Comparison of ENCODE assay signal across 16 cellular contexts in genomic region chr14:75879031-75879430, GRCh38.
DNase-seq lines count a peak whose midpoint lies in the region; ATAC-seq, FAIRE-seq and TF ChIP-seq lines count a peak whose summit lies in the region.
"Had no signal": no experiment of that assay in that cellular context is flagged by ENCODE, and none has a peak within 500 bp of the region (broad histone marks: within the 10 kb centered on the region; RNA-seq: fewer than 3 reads in every experiment).

No MANE protein-coding gene starts in this region.

- no peaks in the 10 kb centered on the region for H3K9me3 ChIP-seq in MM.1S (replicated peaks; ENCODE audit: insufficient read depth, low read length)
- H3K9me3 ChIP-seq: gastroesophageal sphincter, HAP-1, upper lobe of right lung had no signal

- no peak overlapping the region for H3K4me3 ChIP-seq in MM.1S (ENCODE audit: low read length)
- no peak overlapping the region for H3K4me3 ChIP-seq in choroid plexus epithelial cell (ENCODE audit: low read depth, low read length)
- H3K4me3 ChIP-seq: cardiac muscle cell, gastroesophageal sphincter, HAP-1, lung, upper lobe of right lung had no signal

- no peak for ATAC-seq in GM19023 (IDR thresholded peaks at IDR 0.05; ENCODE audit: unreplicated experiment)
- ATAC-seq: gastroesophageal sphincter, upper lobe of right lung had no signal

- peaks cover 83% of the 10 kb centered on the region for H3K4me1 Mint-ChIP-seq in osteocyte (ENCODE audit: unreplicated experiment)
- H3K4me1 Mint-ChIP-seq in activated T-helper 2 cell treated with anti-CD3 and anti-CD28 coated beads, Interferon-gamma antibody, Interleukin-2, Interleukin-4, amounts not matched to agents 10 μg/mL and 5 μg/mL and 100 μg/mL, durations not matched to agents 14 hours and 24 hours and 36 hours (ENCODE audit: low read depth): peaks cover 20% of the 10 kb centered on the region

- TF ChIP-seq CTCF in MM.1S (IDR thresholded peaks at IDR 0.05; ENCODE audit: low read length) (no peak), choroid plexus epithelial cell (conservative IDR thresholded peaks at IDR 0.05; ENCODE audit: low read depth, low read length) (no peak), osteocyte (IDR thresholded peaks at IDR 0.05) (no peak)

- peaks cover 15% of the 10 kb centered on the region for H3K4me1 ChIP-seq in MM.1S (ENCODE audit: low read length)

- H3K36me3 ChIP-seq in MM.1S (replicated peaks; ENCODE audit: insufficient read depth, low read length): no peaks in the 10 kb centered on the region
- H3K36me3 ChIP-seq: cardiac muscle cell, HAP-1, upper lobe of right lung had no signal

- no peaks in the 10 kb centered on the region for H4K20me1 ChIP-seq in MM.1S (ENCODE audit: insufficient read depth, low read length)

- no peak overlapping the region for H3K4me2 ChIP-seq in MM.1S (ENCODE audit: low read depth, low read length)

- H3K9ac ChIP-seq in MM.1S (ENCODE audit: low read length): no peak overlapping the region

- peaks cover 2% of the 10 kb centered on the region for H3K36me3 Mint-ChIP-seq in osteocyte (ENCODE audit: unreplicated experiment)
- H3K36me3 Mint-ChIP-seq in activated T-helper 2 cell treated with anti-CD3 and anti-CD28 coated beads, Interferon-gamma antibody, Interleukin-2, Interleukin-4, amounts not matched to agents 10 μg/mL and 5 μg/mL and 100 μg/mL, durations not matched to agents 14 hours and 24 hours and 36 hours (ENCODE audit: low read depth): peaks cover 1% of the 10 kb centered on the region

- FAIRE-seq in GM12891 (lab: Jason Lieb, UNC): no peak
- FAIRE-seq: GM19239 had no signal

- no peak overlapping the region for H3K4me3 Mint-ChIP-seq in osteocyte (ENCODE audit: unreplicated experiment)
- H3K4me3 Mint-ChIP-seq in activated T-helper 2 cell treated with anti-CD3 and anti-CD28 coated beads, Interferon-gamma antibody, Interleukin-2, Interleukin-4, amounts not matched to agents 10 μg/mL and 5 μg/mL and 100 μg/mL, durations not matched to agents 14 hours and 24 hours and 36 hours (ENCODE audit: low read depth): no peak overlapping the region

- H3K27ac ChIP-seq in MM.1S (ENCODE audit: low read length): no peak overlapping the region
- H3K27ac ChIP-seq: cardiac muscle cell, gastroesophageal sphincter, upper lobe of right lung had no signal

- no peaks in the 10 kb centered on the region for H3K79me2 ChIP-seq in MM.1S (ENCODE audit: low read length)

- peak; percentile 16 for DNase-seq in SIG-M5 treated with dmso at 0.1 percent for 504 hours (lab: John Stamatoyannopoulos, UW; ENCODE audit: unreplicated experiment)
- no peak for DNase-seq in SIG-M5 (lab: John Stamatoyannopoulos, UW)
- peak; percentile 11 for DNase-seq in MM.1S
- DNase-seq in choroid plexus epithelial cell (ENCODE audit: low read depth): peak; percentile 97
- DNase-seq in osteocyte (ENCODE audit: extremely low spot score, unreplicated experiment): no peak
- no peak for DNase-seq in GM12891 (ENCODE audit: insufficient read length, low spot score)
- DNase-seq in activated T-helper 2 cell treated with anti-CD3 and anti-CD28 coated beads, Interferon-gamma antibody, Interleukin-2, Interleukin-4, amounts not matched to agents 10 μg/mL and 5 μg/mL and 100 μg/mL, durations not matched to agents 14 hours and 24 hours and 36 hours (ENCODE audit: low spot score): no peak
- DNase-seq: 8988T, SW 1271, upper lobe of right lung had no signal

- H3F3A ChIP-seq in MM.1S (ENCODE audit: insufficient read depth, low read length): no peaks in the 10 kb centered on the region

- H3K27me3 ChIP-seq in MM.1S (replicated peaks; ENCODE audit: insufficient read depth, low read length): no peaks in the 10 kb centered on the region
- H3K27me3 ChIP-seq: cardiac muscle cell, gastroesophageal sphincter, upper lobe of right lung had no signal

- no peaks in the 10 kb centered on the region for H3K9me3 Mint-ChIP-seq in osteocyte (ENCODE audit: unreplicated experiment)
- no peaks in the 10 kb centered on the region for H3K9me3 Mint-ChIP-seq in activated T-helper 2 cell treated with anti-CD3 and anti-CD28 coated beads, Interferon-gamma antibody, Interleukin-2, Interleukin-4, amounts not matched to agents 10 μg/mL and 5 μg/mL and 100 μg/mL, durations not matched to agents 14 hours and 24 hours and 36 hours

- intact Hi-C loops in activated T-helper 2 cell treated with anti-CD3 and anti-CD28 coated beads, Interferon-gamma antibody, Interleukin-2, Interleukin-4, amounts not matched to agents 10 μg/mL and 5 μg/mL and 100 μg/mL, durations not matched to agents 14 hours and 24 hours and 36 hours (cut with micrococcal nuclease): loop anchor here (1.0 kb wide), 1 partner anchor 155 kb away; no protein-coding TSS in a partner anchor

- no peaks in the 10 kb centered on the region for H3K27me3 Mint-ChIP-seq in osteocyte (ENCODE audit: unreplicated experiment)
- H3K27me3 Mint-ChIP-seq in activated T-helper 2 cell treated with anti-CD3 and anti-CD28 coated beads, Interferon-gamma antibody, Interleukin-2, Interleukin-4, amounts not matched to agents 10 μg/mL and 5 μg/mL and 100 μg/mL, durations not matched to agents 14 hours and 24 hours and 36 hours (ENCODE audit: low read depth): no peaks in the 10 kb centered on the region

- peak overlapping the region; percentile 93 for H3K27ac Mint-ChIP-seq in osteocyte (ENCODE audit: unreplicated experiment)
- no peak overlapping the region for H3K27ac Mint-ChIP-seq in activated T-helper 2 cell treated with anti-CD3 and anti-CD28 coated beads, Interferon-gamma antibody, Interleukin-2, Interleukin-4, amounts not matched to agents 10 μg/mL and 5 μg/mL and 100 μg/mL, durations not matched to agents 14 hours and 24 hours and 36 hours

- TF ChIP-seq POLR2A in GM12891 (IDR thresholded peaks at IDR 0.05; ENCODE audit: low read depth, low read length): no peak

- no peak overlapping the region for H2AFZ ChIP-seq in MM.1S (ENCODE audit: low read length)

- H3K9me2 ChIP-seq in MM.1S (replicated peaks; ENCODE audit: insufficient read depth, low read length): no peaks in the 10 kb centered on the region

TF ChIP-seq in GM12891, 5 proteins besides CTCF, POLR2A, EP300 and RAD21:
- TF ChIP-seq SPI1 (IDR thresholded peaks at IDR 0.05; ENCODE audit: low read depth, low read length): no peak
- no peak for TF ChIP-seq PAX5 (IDR thresholded peaks at IDR 0.05; ENCODE audit: insufficient read depth, low read length, severe bottlenecking)
- TF ChIP-seq POLR2AphosphoS5 (IDR thresholded peaks at IDR 0.05; ENCODE audit: low read depth, low read length): no peak
- TF ChIP-seq POU2F2 (IDR thresholded peaks at IDR 0.05; ENCODE audit: low read depth, low read length): no peak
- no peak for TF ChIP-seq TAF1 (IDR thresholded peaks at IDR 0.05; ENCODE audit: low read depth, low read length)

Comparison
In these comparisons a context has a peak if more than half of its experiments do, and no peak if none do; other contexts are left out.
1. DNase-seq: peak in SIG-M5 treated with dmso at 0.1 percent for 504 hours (single experiment), MM.1S (single experiment) and choroid plexus epithelial cell (single experiment); none in SIG-M5 (single experiment), osteocyte (single experiment), GM12891 (single experiment) and activated T-helper 2 cell treated with anti-CD3 and anti-CD28 coated beads, Interferon-gamma antibody, Interleukin-2, Interleukin-4, amounts not matched to agents 10 μg/mL and 5 μg/mL and 100 μg/mL, durations not matched to agents 14 hours and 24 hours and 36 hours (single experiment).